In genomic region chr10:119211625-119212441, GRCh38 we compare ENCODE assay signal across 1 cellular context.
TF ChIP-seq lines count a peak whose summit lies in the region.

No MANE protein-coding gene starts in this region.

TF ChIP-seq in IMR-90, 13 proteins besides CTCF, POLR2A, EP300 and RAD21:
- no peak for TF ChIP-seq MXI1 (IDR thresholded peaks at IDR 0.05; ENCODE audit: borderline replicate concordance, low read depth, low read length)
